ENCODE assay signal across 1 cellular context in genomic region chr14:61132894-61133293, GRCh38.
TF ChIP-seq lines count a peak whose summit lies in the region.

No MANE protein-coding gene starts in this region.

TF ChIP-seq in H1, 55 proteins besides CTCF, POLR2A, EP300 and RAD21 (continued from another document):
- TF ChIP-seq CEBPB (IDR thresholded peaks at IDR 0.05; ENCODE audit: low read depth, low read length): no peak
- no peak for TF ChIP-seq SP2 (IDR thresholded peaks at IDR 0.05; ENCODE audit: low read length)
